28 cellular contexts compared by ENCODE assay signal in genomic region chr2:223003191-223003590, GRCh38. TPM values are rescaled to one million over a fixed set of nuclear protein-coding genes. Genes with fewer than 3 reads are reported as not detected.
"Had no signal": no experiment of that assay in that cellular context is flagged by ENCODE, and none has a peak within 500 bp of the region (broad histone marks: within the 10 kb centered on the region; RNA-seq: fewer than 3 reads in every experiment).

No MANE protein-coding gene starts in this region.

- H3K36me3 ChIP-seq: esophagus squamous epithelium, heart right ventricle, left lung, neural progenitor cell, ovary, thoracic aorta, tibial nerve, upper lobe of left lung had no signal

- H3K4me1 Mint-ChIP-seq: naive thymus-derived CD4-positive, alpha-beta T cell; nephron had no signal

- ATAC-seq: heart right ventricle; left cardiac atrium; left lung; naive thymus-derived CD4-positive, alpha-beta T cell; psoas muscle; right cardiac atrium; stimulated activated naive B cell treated with anti-CD40 and anti-IgM and Interleukin-4, amounts not matched to agents 10 μg/mL and 1 μg/mL and 100 μg/mL, for 72 hours had no signal

- H3K4me2 ChIP-seq: neural progenitor cell had no signal

- H3K36me3 Mint-ChIP-seq: naive thymus-derived CD4-positive, alpha-beta T cell; neural progenitor cell; stimulated activated naive B cell treated with anti-CD40 and anti-IgM and Interleukin-4, amounts not matched to agents 10 μg/mL and 1 μg/mL and 100 μg/mL, for 72 hours had no signal

- H3K4me1 ChIP-seq: esophagus squamous epithelium, heart right ventricle, left lung, neural progenitor cell, psoas muscle, tibial nerve, upper lobe of left lung had no signal

- H3K9me3 ChIP-seq: esophagus squamous epithelium, heart right ventricle, left lung, ovary, psoas muscle, thoracic aorta, tibial nerve, upper lobe of left lung had no signal

- H3K9me3 Mint-ChIP-seq: dendritic cell treated with granulocyte-macrophage colony-stimulating factor and Interleukin-4, amounts not matched to agents 40 ng/mL and 50 ng/mL, for 4 days; nephron; neural progenitor cell; stimulated activated naive B cell treated with anti-CD40 and anti-IgM and Interleukin-4, amounts not matched to agents 10 μg/mL and 1 μg/mL and 100 μg/mL, for 72 hours; stimulated activated naive CD8-positive, alpha-beta T cell treated with anti-CD3 and anti-CD28 coated beads, Interleukin-15, Interleukin-2, amounts not matched to agents 100 ng/mL and 50 ng/mL, for 24 hours had no signal

- DNase-seq: effector memory CD4-positive, alpha-beta T cell; esophagus squamous epithelium; foreskin melanocyte; glutamatergic neuron; heart right ventricle; hippocampal formation; left cardiac atrium; left lung; mesenchymal stem cell; midbrain; naive thymus-derived CD4-positive, alpha-beta T cell; ovary; posterior cingulate gyrus; psoas muscle; right cardiac atrium; stimulated activated CD4-positive, alpha-beta T cell treated with anti-CD3 and anti-CD28 coated beads, Interleukin-15, amount 100 ng/mL, for 24 hours; stimulated activated CD4-positive, alpha-beta T cell treated with anti-CD3 and anti-CD28 coated beads, Interleukin-2, amount 100 ng/mL, for 48 hours; stimulated activated naive B cell treated with anti-CD40 and anti-IgM and Interleukin-4, amounts not matched to agents 10 μg/mL and 1 μg/mL and 100 μg/mL, for 72 hours had no signal

- H3K4me3 ChIP-seq: esophagus squamous epithelium, heart right ventricle, left lung, neural progenitor cell, ovary, psoas muscle, skin epidermis, thoracic aorta, tibial nerve, upper lobe of left lung had no signal

- H3K27me3 ChIP-seq: esophagus squamous epithelium, neural progenitor cell, ovary, tibial nerve, upper lobe of left lung had no signal

- H3K9ac ChIP-seq: neural progenitor cell had no signal

- H2AFZ ChIP-seq: neural progenitor cell had no signal

- H3K27ac ChIP-seq: esophagus squamous epithelium, heart right ventricle, left lung, neural progenitor cell, ovary, psoas muscle, skin epidermis, thoracic aorta, tibial nerve, upper lobe of left lung had no signal

- H3K27ac Mint-ChIP-seq: dendritic cell treated with granulocyte-macrophage colony-stimulating factor and Interleukin-4, amounts not matched to agents 40 ng/mL and 50 ng/mL, for 4 days; naive thymus-derived CD4-positive, alpha-beta T cell; nephron; stimulated activated naive B cell treated with anti-CD40 and anti-IgM and Interleukin-4, amounts not matched to agents 10 μg/mL and 1 μg/mL and 100 μg/mL, for 72 hours; stimulated activated naive CD8-positive, alpha-beta T cell treated with anti-CD3 and anti-CD28 coated beads, Interleukin-15, Interleukin-2, amounts not matched to agents 100 ng/mL and 50 ng/mL, for 24 hours had no signal

- H3K4me3 Mint-ChIP-seq: dendritic cell treated with granulocyte-macrophage colony-stimulating factor and Interleukin-4, amounts not matched to agents 40 ng/mL and 50 ng/mL, for 4 days; naive thymus-derived CD4-positive, alpha-beta T cell; nephron; neural progenitor cell; stimulated activated naive B cell treated with anti-CD40 and anti-IgM and Interleukin-4, amounts not matched to agents 10 μg/mL and 1 μg/mL and 100 μg/mL, for 72 hours; stimulated activated naive CD8-positive, alpha-beta T cell treated with anti-CD3 and anti-CD28 coated beads, Interleukin-15, Interleukin-2, amounts not matched to agents 100 ng/mL and 50 ng/mL, for 24 hours had no signal

RNA-seq across cellular contexts. Expression of gene KCNE4, which starts 48.8 kb away (rescaled TPM):
- total RNA-seq: endothelial cell of umbilical vein; epithelial cell of proximal tubule; naive thymus-derived CD4-positive, alpha-beta T cell had no signal
- polyA plus RNA-seq: naive thymus-derived CD4-positive, alpha-beta T cell had no signal
